In the genomic region with DNA sequence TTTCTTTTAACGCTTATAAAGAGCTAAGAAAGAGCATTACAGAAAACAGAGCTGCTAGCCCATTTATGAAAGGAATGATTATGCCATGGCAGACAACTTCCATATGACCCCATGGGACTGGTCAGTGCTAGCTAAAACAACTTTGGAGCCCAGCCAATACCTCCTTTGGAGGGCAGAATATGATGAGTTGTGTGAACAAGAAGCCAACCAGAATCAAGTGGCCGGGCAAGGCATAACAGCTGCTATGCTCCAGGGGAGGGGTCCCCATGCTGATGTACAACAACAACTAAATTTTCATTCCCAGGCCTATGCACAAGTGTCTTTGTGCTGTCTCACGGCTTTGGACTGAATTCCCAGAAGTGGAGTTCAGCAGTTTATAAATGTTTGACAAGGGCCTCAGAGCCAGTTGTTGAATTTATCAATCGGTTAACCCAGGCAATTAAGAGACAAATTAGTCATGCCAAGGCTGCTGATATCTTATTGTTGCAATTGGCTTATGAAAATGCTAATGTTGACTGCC, we compare ENCODE assay signal across 8 cellular contexts.
"Had no signal": no experiment of that assay in that cellular context is flagged by ENCODE, and none has a peak within 500 bp of the region (broad histone marks: within the 10 kb centered on the region; RNA-seq: fewer than 3 reads in every experiment).

No MANE protein-coding gene starts in this region.

- H3K4me3 ChIP-seq: GM23248, K562 had no signal

- H3K27ac ChIP-seq: GM23248, HL-60 had no signal

- DNase-seq: GM23248, GOT3, H9, HCEC 1CT, IMR-90, KG1 had no signal

- H3K9ac ChIP-seq: GM23248 had no signal

- H2AFZ ChIP-seq: GM23248 had no signal
